8 cellular contexts compared by ENCODE assay signal in genomic region chr2:196927318-196928225, GRCh38. TPM values are rescaled to one million over a fixed set of nuclear protein-coding genes. Genes with fewer than 3 reads are reported as not detected.
DNase-seq lines count a peak whose midpoint lies in the region; ATAC-seq, FAIRE-seq and TF ChIP-seq lines count a peak whose summit lies in the region.

No MANE protein-coding gene starts in this region.

- no peaks in the 10 kb centered on the region for H4K20me1 ChIP-seq in K562 (replicated peaks; ENCODE audit: control insufficient read depth, insufficient read depth, low read length)

- BruUV-seq in K562 (replicated peaks; lab: Mats Ljungman, UMichigan) = no TSS peak

- CTCF ChIA-PET in K562 (lab: Yijun Ruan, JAX; ENCODE audit: low intra/inter-chr PET ratio) = interaction anchor here (0.7 kb wide), 1 partner anchor 84 kb away, joined by 3 read pairs; no protein-coding TSS in a partner anchor

- TF ChIP-seq CTCF in K562 (IDR thresholded peaks at IDR 0.05 in 2 of 3, conservative IDR thresholded peaks at IDR 0.05 in 1 of 3; ENCODE audit: insufficient read depth in 2 of 3, low read depth in 1 of 3, low read length in 3 of 3) = no peak
- no peak for TF ChIP-seq CTCF in kidney (IDR thresholded peaks at IDR 0.05; ENCODE audit: borderline replicate concordance, extremely low read depth, insufficient read depth)

- POLR2A ChIA-PET in K562 (lab: Yijun Ruan, JAX) = no interaction called here

- H3K9me3 ChIP-seq in K562 (replicated peaks; ENCODE audit: control insufficient read depth, insufficient read depth, low read depth, low read length) = no peaks in the 10 kb centered on the region
- H3K9me3 ChIP-seq in kidney (ENCODE audit: control insufficient read depth in 1 of 2, low read length in 2 of 2) = no peaks in the 10 kb centered on the region

- 26% methylated on average over 23 of the region's 23 CpGs for WGBS in K562 (ENCODE audit: insufficient coverage, low coverage, missing lambda C conversion rate)

- H3K36me3 ChIP-seq in K562 (ENCODE audit: control insufficient read depth, insufficient read depth, low read length) (no peaks in the 10 kb centered on the region), kidney (ENCODE audit: control insufficient read depth in 1 of 2, insufficient read depth in 2 of 2, low read length in 2 of 2) (no peaks in the 10 kb centered on the region)

- intact Hi-C loops in K562 (cut with micrococcal nuclease) (no loop called here), kidney (cut with DNase I) (no loop called here)

- peaks cover 0 to 8% of the 10 kb centered on the region in 2 experiments; a peak in 4 of 5 replicates for H3K27me3 ChIP-seq in K562 (ENCODE audit: control insufficient read depth in 2 of 2, insufficient read depth in 2 of 2, low read length in 2 of 2)

- no peaks in the 10 kb centered on the region for H3K79me2 ChIP-seq in K562 (ENCODE audit: control insufficient read depth, insufficient read depth, low read length)

- FAIRE-seq in K562 (lab: Jason Lieb, UNC) = no peak
- no peak for FAIRE-seq in kidney (lab: Jason Lieb, UNC)

- no peaks in the 10 kb centered on the region for H3K9me1 ChIP-seq in K562 (ENCODE audit: control insufficient read depth, insufficient read depth, low read length)

- H3K4me3 ChIP-seq in GM08714 (ENCODE audit: low read length) (peak overlapping the region; percentile 74), K562 (peak overlapping the region; percentile 54), kidney (ENCODE audit: low read length in 2 of 2) (peak overlapping the region; percentile 78 to 97)

- in situ Hi-C loops in K562 (cut with MboI) = no loop called here

- peak overlapping the region; percentile 92 for H2AFZ ChIP-seq in K562 (ENCODE audit: low read depth, low read length)

- TF ChIP-seq POLR2A in K562 (conservative IDR thresholded peaks at IDR 0.05) = no peak

- H3K4me1 ChIP-seq in K562 (replicated peaks in 1 of 2; ENCODE audit: control insufficient read depth in 2 of 2, insufficient read depth in 2 of 2, low read length in 2 of 2) (peaks cover 3 to 6% of the 10 kb centered on the region in 2 experiments; a peak in 3 of 5 replicates), kidney (ENCODE audit: control insufficient read depth in 1 of 2, insufficient read depth in 1 of 2, low read depth in 1 of 2, low read length in 2 of 2) (peaks cover 0 to 7% of the 10 kb centered on the region in 2 donors)

- H3K4me2 ChIP-seq in K562 (ENCODE audit: insufficient read depth, low read length) = peak overlapping the region; percentile 76

- ATAC-seq in K562 = no peak

- peak overlapping the region in 1 of 2 experiments; percentile 49; a peak in 2 of 4 replicates for H3K9ac ChIP-seq in K562 (ENCODE audit: insufficient read depth in 1 of 2, low read depth in 2 of 2, low read length in 2 of 2)
- peak overlapping the region; percentile 56 to 90 for H3K9ac ChIP-seq in kidney (ENCODE audit: low read length in 2 of 2)

- no peak overlapping the region for H3K27ac ChIP-seq in K562 (ENCODE audit: extremely low read depth, low read depth, low read length)
- H3K27ac ChIP-seq in kidney (ENCODE audit: low read depth in 2 of 2, low read length in 2 of 2) = peak overlapping the region; percentile 85 to 88

- no peak for TF ChIP-seq EP300 in K562 (IDR thresholded peaks at IDR 0.05; ENCODE audit: low read length)

- no peak for TF ChIP-seq RAD21 in K562 (CRISPR knock-in tag; conservative IDR thresholded peaks at IDR 0.05 in 1 of 2, IDR thresholded peaks at IDR 0.05 in 1 of 2)

- DNase-seq in HT1080 (ENCODE audit: low read depth) = peak; percentile 52
- DNase-seq in T follicular helper cell (ENCODE audit: low read depth) = peak; percentile 36
- peak in 1 of 4 experiments; percentile 5 for DNase-seq in K562 (ENCODE audit: extremely low read depth in 1 of 4, low spot score in 3 of 4)
- no peak for DNase-seq in kidney
- DNase-seq in stimulated activated CD4-positive, alpha-beta T cell treated with anti-CD3 and anti-CD28 coated beads, Interleukin-15, amount 100 ng/mL, for 48 hours (ENCODE audit: low read depth in 2 of 2) = peak; percentile 43 to 49
- DNase-seq in NCI-H446 (lab: John Stamatoyannopoulos, UW) = no peak
- DNase-seq in KG1 (lab: John Stamatoyannopoulos, UW) = no peak

TF ChIP-seq in K562, 482 proteins besides CTCF, POLR2A, EP300 and RAD21 (continues in another document):
- no peak for TF ChIP-seq ZNF318 (IDR thresholded peaks at IDR 0.05; ENCODE audit: borderline replicate concordance in 1 of 2, low read depth in 1 of 2)
- TF ChIP-seq TSC22D4 (tag; IDR thresholded peaks at IDR 0.05) = no peak

RNA-seq across cellular contexts. Expression of gene PGAP1, which starts 1.1 kb away (rescaled TPM):
- total RNA-seq in HT1080 (2014; rRNA removed; shearing (Covaris generic)) = 1.5 and 3.1 TPM in 2 replicates
- polyA plus RNA-seq in HT1080 (2015; cell fraction: cytosol; rRNA removed) = 2.7 and 3.6 TPM in 2 replicates
- polyA plus RNA-seq in HT1080 (2015; cell fraction: nucleus; rRNA removed) = 16.8 and 17.6 TPM in 2 replicates
- total RNA-seq in K562 (2011; cell fraction: chromatin; rRNA removed; ENCODE audit: low replicate concordance) = 1.6 and 3.4 TPM in 2 replicates
- total RNA-seq in K562 (2011; cell fraction: nucleolus; rRNA removed) = 0.39 and 0.67 TPM in 2 replicates
- total RNA-seq in K562 (2011; cell fraction: nucleoplasm; rRNA removed) = 1.2 and 2.4 TPM in 2 replicates
- total RNA-seq in K562 (2014; rRNA removed) (0.18 and 0.29 TPM in 2 replicates), K562 (2014; rRNA removed; fragmentation: Illumina TruSeq; extraction: Trizol) (0.73 and 0.80 TPM in 2 replicates), K562 (2015; rRNA removed; fragmentation: Illumina TruSeq; extraction: Trizol) (0.60 and 0.62 TPM in 2 replicates), K562 (2021) (0.64 and 0.74 TPM in 2 replicates), kidney (10.1 TPM)
- polyA plus RNA-seq in K562 (2011; rRNA removed) (0.28 and 0.72 TPM in 2 replicates), K562 (2014; fragmentation: Illumina TruSeq; extraction: Trizol) (0.30 and 0.46 TPM in 2 replicates), K562 (2014; fragmentation: Nextera tagmentation; extraction: Ambion mirVana) (under 1 TPM; 0.08 to 0.10 TPM), K562 (2014; rRNA removed) (0.52 and 0.71 TPM in 2 replicates), kidney (ENCODE audit: insufficient read depth, low read depth, low replicate concordance) (1.9 TPM)
- 0.16 and 0.21 TPM in 2 replicates for polyA plus RNA-seq in K562 (2011; cell fraction: cytosol; rRNA removed)
- polyA plus RNA-seq in K562 (2011; cell fraction: nucleus; rRNA removed) = 0.69 and 0.88 TPM in 2 replicates
- 0.14 and 0.29 TPM in 2 replicates for polyA plus RNA-seq in K562 (2012)
- polyA minus RNA-seq in K562 (2011; rRNA and poly(A)+ RNA removed) = 0.66 and 1.4 TPM in 2 replicates
- 0.38 and 2.2 TPM in 2 replicates for polyA minus RNA-seq in K562 (2011; cell fraction: cytosol; rRNA and poly(A)+ RNA removed)
- 1.1 and 1.3 TPM in 2 replicates for polyA minus RNA-seq in K562 (2011; cell fraction: nucleus; rRNA and poly(A)+ RNA removed)

Comparison
In these comparisons a context has a peak if more than half of its experiments do, and no peak if none do; other contexts are left out.
1. DNase-seq: peak in HT1080 (single experiment), T follicular helper cell (single experiment) and stimulated activated CD4-positive, alpha-beta T cell treated with anti-CD3 and anti-CD28 coated beads, Interleukin-15, amount 100 ng/mL, for 48 hours (2 of 2); none in kidney (single experiment), NCI-H446 (0 of 2) and KG1 (single experiment).
2. Peak in every context shown above with its lines, with median percentiles within 50 percentile points of each other: H3K4me3 ChIP-seq.